Comparison of ENCODE assay signal across 21 cellular contexts in the genomic region with DNA sequence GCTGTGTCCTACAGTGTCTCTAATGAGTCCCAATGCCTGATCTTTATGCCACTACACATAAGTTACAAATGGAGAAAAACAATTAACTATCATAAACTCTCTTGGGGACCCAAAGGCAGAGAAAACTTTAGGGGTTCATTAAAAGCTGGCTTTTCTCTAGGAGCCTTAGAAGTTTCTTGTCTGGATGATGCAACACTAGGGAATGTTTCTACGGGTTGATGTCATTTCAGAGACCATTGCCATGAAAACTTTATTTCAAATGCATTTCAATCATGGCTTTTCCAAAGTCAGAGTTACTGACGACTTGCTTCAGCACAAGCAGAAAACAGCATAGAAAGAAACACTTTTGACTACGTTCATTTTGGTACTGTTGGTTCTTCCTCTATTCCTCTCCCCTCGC. TPM values are rescaled to one million over a fixed set of nuclear protein-coding genes. Genes with fewer than 3 reads are reported as not detected.
A peak's percentile ranks its signal among the peaks of the same experiment; 100 is the strongest.
DNase-seq lines count a peak whose midpoint lies in the region; ATAC-seq, FAIRE-seq and TF ChIP-seq lines count a peak whose summit lies in the region.
"Had no signal": no experiment of that assay in that cellular context is flagged by ENCODE, and none has a peak within 500 bp of the region (broad histone marks: within the 10 kb centered on the region; RNA-seq: fewer than 3 reads in every experiment).

No MANE protein-coding gene starts in this region.

- no peak overlapping the region for H4K5ac ChIP-seq in IMR-90 (ENCODE audit: low read depth, low read length)
- no peak overlapping the region for H4K5ac ChIP-seq in mesendoderm (ENCODE audit: low read length)

- H3K23ac ChIP-seq in IMR-90 (ENCODE audit: low read depth, low read length) (no peak overlapping the region), mesendoderm (ENCODE audit: low read length) (no peak overlapping the region)

- no peak overlapping the region for H3K4ac ChIP-seq in IMR-90 (ENCODE audit: low read depth, low read length)
- H3K4ac ChIP-seq in mesendoderm (ENCODE audit: low read depth, low read length) = no peak overlapping the region

- H3K9me3 Mint-ChIP-seq in astrocyte (ENCODE audit: unreplicated experiment) = no peaks in the 10 kb centered on the region
- H3K9me3 Mint-ChIP-seq: CD4-positive, alpha-beta T cell had no signal

- H2AFZ ChIP-seq in HCT116 (ENCODE audit: low read depth, low read length, poor library complexity, severe bottlenecking) (no peak overlapping the region), IMR-90 (replicated peaks; ENCODE audit: low read length, poor library complexity) (no peak overlapping the region), astrocyte (ENCODE audit: low read depth, low read length) (no peak overlapping the region)

- no peak overlapping the region for H3K4me3 Mint-ChIP-seq in astrocyte (ENCODE audit: unreplicated experiment)
- H3K4me3 Mint-ChIP-seq: CD4-positive, alpha-beta T cell had no signal

- H2BK20ac ChIP-seq in IMR-90 (ENCODE audit: low read depth, low read length) = no peak overlapping the region

- H2BK5ac ChIP-seq in IMR-90 (ENCODE audit: low read depth, low read length, poor library complexity, severe bottlenecking) = no peak overlapping the region
- H2BK5ac ChIP-seq in mesendoderm (ENCODE audit: low read length) = no peak overlapping the region

- peak overlapping the region; percentile 27 for H3K27ac Mint-ChIP-seq in astrocyte (ENCODE audit: unreplicated experiment)
- H3K27ac Mint-ChIP-seq: CD4-positive, alpha-beta T cell had no signal

- H3K79me1 ChIP-seq in IMR-90 (ENCODE audit: low read depth in 1 of 2, low read length in 2 of 2) (no peaks in the 10 kb centered on the region), mesendoderm (ENCODE audit: low read length) (no peaks in the 10 kb centered on the region)

- H4K8ac ChIP-seq in IMR-90 (ENCODE audit: low read depth in 2 of 2, low read length in 2 of 2) = no peak overlapping the region
- no peak overlapping the region for H4K8ac ChIP-seq in mesendoderm (ENCODE audit: low read depth, low read length)

- H2AK5ac ChIP-seq in IMR-90 (ENCODE audit: low read depth, low read length) (no peak overlapping the region), mesendoderm (ENCODE audit: low read length) (no peak overlapping the region)

- H3K4me1 Mint-ChIP-seq in astrocyte (ENCODE audit: low read depth, unreplicated experiment) = peaks cover 4% of the 10 kb centered on the region

- H3K4me1 ChIP-seq in HCT116 (ENCODE audit: control insufficient read depth in 1 of 2, insufficient read depth in 2 of 2, low read length in 2 of 2) (no peaks in the 10 kb centered on the region), IMR-90 (ENCODE audit: control insufficient read depth, insufficient read depth, low read length) (no peaks in the 10 kb centered on the region), astrocyte (ENCODE audit: insufficient read depth, low read length) (no peaks in the 10 kb centered on the region), mesendoderm (ENCODE audit: control insufficient read depth, low read depth, low read length) (no peaks in the 10 kb centered on the region)
- H3K4me1 ChIP-seq: BE2C, Caco-2 had no signal

- TF ChIP-seq POLR2A in HCT116 (IDR thresholded peaks at IDR 0.05; ENCODE audit: borderline replicate concordance, extremely low read depth, insufficient read depth, insufficient read length) (no peak), IMR-90 (IDR thresholded peaks at IDR 0.05; ENCODE audit: low read depth, low read length) (no peak), H54 (IDR thresholded peaks at IDR 0.05; ENCODE audit: low read depth, low read length) (no peak)

- no peak for TF ChIP-seq RAD21 in HCT116 (IDR thresholded peaks at IDR 0.05; ENCODE audit: low read depth)
- no peak for TF ChIP-seq RAD21 in IMR-90 (IDR thresholded peaks at IDR 0.05; ENCODE audit: low read length)

- H3K36me3 ChIP-seq in HCT116 (ENCODE audit: control insufficient read depth in 1 of 2, insufficient read depth in 2 of 2, low read length in 2 of 2) (no peaks in the 10 kb centered on the region), IMR-90 (ENCODE audit: control insufficient read depth, insufficient read depth, low read length) (no peaks in the 10 kb centered on the region), astrocyte (ENCODE audit: insufficient read depth, low read length) (no peaks in the 10 kb centered on the region), mesendoderm (ENCODE audit: control insufficient read depth, insufficient read depth, low read length) (no peaks in the 10 kb centered on the region)
- H3K36me3 ChIP-seq: BE2C had no signal

- no peak for FAIRE-seq in astrocyte (lab: Jason Lieb, UNC)
- no peak for FAIRE-seq in H54 (lab: Jason Lieb, UNC)
- FAIRE-seq: A204.1, D721Med, G401.6, GM12891, GM18507, HTR-8/SVneo had no signal

- in situ Hi-C loops in IMR-90 (cut with MboI; ENCODE audit: low sequenced_read_pairs) = no loop called here

- intact Hi-C loops in HCT116 (cut with micrococcal nuclease) (no loop called here), IMR-90 (cut with micrococcal nuclease) (no loop called here)

- no peaks in the 10 kb centered on the region for H3K9me1 ChIP-seq in IMR-90 (ENCODE audit: insufficient read depth, low read length)

- H3K9me2 ChIP-seq in HCT116 (ENCODE audit: insufficient read depth) = no peaks in the 10 kb centered on the region

- H3K27ac ChIP-seq in HCT116 (ENCODE audit: low read depth, low read length) = no peak overlapping the region
- no peak overlapping the region for H3K27ac ChIP-seq in IMR-90 (ENCODE audit: insufficient read depth, low read length)
- H3K27ac ChIP-seq in astrocyte (ENCODE audit: low read depth, low read length) = no peak overlapping the region
- H3K27ac ChIP-seq in mesendoderm (ENCODE audit: low read depth, low read length) = no peak overlapping the region
- H3K27ac ChIP-seq: KMS-11 had no signal

- dilution Hi-C loops in IMR-90 (cut with HindIII; ENCODE audit: low sequenced_read_pairs, unreplicated experiment) = no loop called here

- H3K79me2 ChIP-seq in HCT116 (ENCODE audit: insufficient read depth, low read length) (no peaks in the 10 kb centered on the region), astrocyte (ENCODE audit: insufficient read depth, low read length) (no peaks in the 10 kb centered on the region), mesendoderm (ENCODE audit: control insufficient read depth, insufficient read depth, low read length) (no peaks in the 10 kb centered on the region)

- H2BK15ac ChIP-seq in IMR-90 (ENCODE audit: low read depth, low read length) (no peak overlapping the region), mesendoderm (replicated peaks; ENCODE audit: low read depth) (no peak overlapping the region)

- H3K9ac ChIP-seq in HCT116 (ENCODE audit: low read length) (no peak overlapping the region), IMR-90 (ENCODE audit: low read depth, low read length) (no peak overlapping the region), astrocyte (ENCODE audit: low read length) (no peak overlapping the region), mesendoderm (ENCODE audit: low read length) (no peak overlapping the region)
- H3K9ac ChIP-seq: KMS-11 had no signal

- ATAC-seq in HCT116 (no peak), IMR-90 (ENCODE audit: low read depth) (no peak), GM18511 (IDR thresholded peaks at IDR 0.05; ENCODE audit: unreplicated experiment) (no peak)

- WGBS in IMR-90 (ENCODE audit: extremely low coverage in 2 of 2, insufficient read length in 1 of 2), 2 experiments = 40% methylated on average over 1 of the region's 4 CpGs; no CpG with 5 or more reads in 1 of the 2 experiments
- WGBS in mesendoderm (ENCODE audit: extremely low coverage, insufficient coverage, low lambda C conversion rate) = no CpG with 5 or more reads among the region's 4 CpGs

- H3K27me3 Mint-ChIP-seq in astrocyte (ENCODE audit: low read depth, unreplicated experiment) = peaks cover 2% of the 10 kb centered on the region

- BruUV-seq in HCT116 (replicated peaks; lab: Mats Ljungman, UMichigan) = no TSS peak
- BruUV-seq in IMR-90 (replicated peaks; lab: Mats Ljungman, UMichigan) = no TSS peak

- H2BK120ac ChIP-seq in IMR-90 (ENCODE audit: low read depth, low read length) (no peak overlapping the region), mesendoderm (ENCODE audit: low read depth, low read length) (no peak overlapping the region)

- CTCF ChIA-PET in HCT116 (lab: Charles Lee) = interaction anchor here (1.3 kb wide), 1 partner anchor 16 kb away, joined by 3 read pairs; no protein-coding TSS in a partner anchor
- CTCF ChIA-PET in IMR-90 (lab: Yijun Ruan, JAX) = no interaction called here

- H3K9me3 ChIP-seq in HCT116 (ENCODE audit: control insufficient read depth in 1 of 2, insufficient read depth in 1 of 2, low read depth in 1 of 2, low read length in 2 of 2) (no peaks in the 10 kb centered on the region), IMR-90 (ENCODE audit: control insufficient read depth, insufficient read depth, low read length) (no peaks in the 10 kb centered on the region), astrocyte (ENCODE audit: insufficient read depth, low read depth, low read length) (no peaks in the 10 kb centered on the region)
- H3K9me3 ChIP-seq: BE2C had no signal

- POLR2A ChIA-PET in HCT116 (lab: Charles Lee) = no interaction called here
- POLR2A ChIA-PET in IMR-90 (lab: Charles Lee; ENCODE audit: unreplicated experiment) = no interaction called here

- H4K20me1 ChIP-seq in HCT116 (ENCODE audit: insufficient read depth) (no peaks in the 10 kb centered on the region), IMR-90 (ENCODE audit: insufficient read depth, low read length) (no peaks in the 10 kb centered on the region), astrocyte (ENCODE audit: insufficient read depth, low read length) (no peaks in the 10 kb centered on the region)

- no peak overlapping the region for H3K14ac ChIP-seq in IMR-90 (replicated peaks; ENCODE audit: low read depth, low read length)

- RAD21 ChIA-PET in HCT116 (lab: Charles Lee; ENCODE audit: low non-redundant PET in 1 of 2, low total read pairs in 2 of 2, uncharacterized antibody in 2 of 2, unreplicated experiment in 2 of 2) = no interaction called here

- no peak overlapping the region for H3K4me3 ChIP-seq in HCT116 (replicated peaks in 1 of 2; ENCODE audit: low read depth in 1 of 2, low read length in 2 of 2)
- no peak overlapping the region for H3K4me3 ChIP-seq in IMR-90 (ENCODE audit: insufficient read depth, low read depth, low read length)
- no peak overlapping the region for H3K4me3 ChIP-seq in astrocyte (ENCODE audit: insufficient read depth, low read depth, low read length)
- H3K4me3 ChIP-seq in mesendoderm (ENCODE audit: low read length) = no peak overlapping the region

- H3K4me2 ChIP-seq in HCT116 (ENCODE audit: low read length) (no peak overlapping the region), IMR-90 (ENCODE audit: low read depth, low read length) (no peak overlapping the region), astrocyte (ENCODE audit: low read length) (no peak overlapping the region), mesendoderm (ENCODE audit: low read length) (no peak overlapping the region)
- H3K4me2 ChIP-seq: KMS-11 had no signal

- DNase-seq in HCT116 (ENCODE audit: low read depth, low spot score) = no peak
- DNase-seq in IMR-90 = no peak
- DNase-seq in astrocyte (ENCODE audit: low read depth) = no peak
- peak; percentile 17 for DNase-seq in mesendoderm
- DNase-seq in H54 (ENCODE audit: insufficient read length, low spot score) = no peak
- DNase-seq in CD1c-positive myeloid dendritic cell (ENCODE audit: extremely low spot score) = no peak
- DNase-seq: ACHN; BE2C; C1 segment of cervical spinal cord; Caco-2; CD4-positive, alpha-beta T cell; HCEC 1CT had no signal

- H2AK9ac ChIP-seq in IMR-90 (replicated peaks; ENCODE audit: low read depth, low read length, poor library complexity) = no peak overlapping the region

- H3K36me3 Mint-ChIP-seq in astrocyte (ENCODE audit: low read depth, unreplicated experiment) = no peaks in the 10 kb centered on the region

- H3K56ac ChIP-seq in IMR-90 (ENCODE audit: extremely low read depth, insufficient read depth, low read length) (no peak overlapping the region), mesendoderm (ENCODE audit: low read length) (no peak overlapping the region)

- H3K27me3 ChIP-seq in HCT116 (ENCODE audit: insufficient read depth, low read length) (peaks cover 23% of the 10 kb centered on the region), IMR-90 (ENCODE audit: control insufficient read depth, insufficient read depth, low read length) (no peaks in the 10 kb centered on the region), astrocyte (ENCODE audit: insufficient read depth, low read length) (no peaks in the 10 kb centered on the region), mesendoderm (ENCODE audit: insufficient read depth, low read length, poor library complexity) (no peaks in the 10 kb centered on the region)

- TF ChIP-seq CTCF in HCT116 (IDR thresholded peaks at IDR 0.05 in 2 of 3, conservative IDR thresholded peaks at IDR 0.05 in 1 of 3; ENCODE audit: borderline replicate concordance in 1 of 3, insufficient read depth in 1 of 3, low read depth in 2 of 3, low read length in 2 of 3) (no peak), IMR-90 (conservative IDR thresholded peaks at IDR 0.05; ENCODE audit: low read depth, low read length) (no peak), astrocyte (IDR thresholded peaks at IDR 0.05; ENCODE audit: insufficient read depth, low read depth, low read length) (no peak)

- H4K91ac ChIP-seq in IMR-90 (ENCODE audit: insufficient read depth, low read depth, low read length) = no peak overlapping the region

- H3K18ac ChIP-seq in IMR-90 (ENCODE audit: low read depth, low read length) (no peak overlapping the region), mesendoderm (ENCODE audit: low read length) (no peak overlapping the region)

RNA-seq across cellular contexts. Expression of gene OR8B12, which starts 8.5 kb away (rescaled TPM):
- total RNA-seq in HCT116 (2021; ENCODE audit: unreplicated experiment) (not detected), IMR-90 (2012; rRNA removed) (not detected in 2 replicates), astrocyte (not detected in 2 replicates)
- not detected in 2 replicates for polyA plus RNA-seq in HCT116 (2012)
- polyA plus RNA-seq in IMR-90 (2012; rRNA removed) = not detected in 2 replicates
- polyA plus RNA-seq in IMR-90 (2012; cell fraction: cytosol; rRNA removed) = not detected in 2 replicates
- not detected in 2 replicates for polyA plus RNA-seq in IMR-90 (2012; cell fraction: nucleus; rRNA removed; ENCODE audit: low replicate concordance)
- polyA plus RNA-seq in mesendoderm (2013, experiment 1 of 2) = not detected
- not detected for polyA plus RNA-seq in mesendoderm (2013, experiment 2 of 2)
- total RNA-seq: Caco-2; CD4-positive, alpha-beta T cell; H4 had no signal

RNA-seq across cellular contexts. Expression of gene OR8A1, which starts 17.8 kb away (rescaled TPM):
- total RNA-seq in HCT116 (2021; ENCODE audit: unreplicated experiment) (not detected), IMR-90 (2012; rRNA removed) (not detected in 2 replicates), astrocyte (not detected in 2 replicates)
- polyA plus RNA-seq in HCT116 (2012) = not detected in 2 replicates
- polyA plus RNA-seq in IMR-90 (2012; rRNA removed) = not detected in 2 replicates
- not detected in 2 replicates for polyA plus RNA-seq in IMR-90 (2012; cell fraction: cytosol; rRNA removed)
- polyA plus RNA-seq in IMR-90 (2012; cell fraction: nucleus; rRNA removed; ENCODE audit: low replicate concordance) = not detected in 2 replicates
- polyA plus RNA-seq in mesendoderm (2013, experiment 1 of 2) = not detected
- not detected for polyA plus RNA-seq in mesendoderm (2013, experiment 2 of 2)
- total RNA-seq: Caco-2; CD4-positive, alpha-beta T cell; H4 had no signal

RNA-seq across cellular contexts. Expression of gene PANX3, which starts 59.2 kb away (rescaled TPM):
- total RNA-seq in HCT116 (2021; ENCODE audit: unreplicated experiment) (not detected), IMR-90 (2012; rRNA removed) (not detected in 2 replicates), astrocyte (not detected in 2 replicates)
- polyA plus RNA-seq in HCT116 (2012) = not detected in 2 replicates
- not detected in 2 replicates for polyA plus RNA-seq in IMR-90 (2012; rRNA removed)
- not detected in 2 replicates for polyA plus RNA-seq in IMR-90 (2012; cell fraction: cytosol; rRNA removed)
- polyA plus RNA-seq in IMR-90 (2012; cell fraction: nucleus; rRNA removed; ENCODE audit: low replicate concordance) = not detected in 2 replicates
- not detected for polyA plus RNA-seq in mesendoderm (2013, experiment 1 of 2)
- not detected for polyA plus RNA-seq in mesendoderm (2013, experiment 2 of 2)
- total RNA-seq: Caco-2; CD4-positive, alpha-beta T cell; H4 had no signal
